Comparison of ENCODE assay signal across 34 cellular contexts in genomic region chr21:45766055-45766454, GRCh38.
DNase-seq lines count a peak whose midpoint lies in the region; ATAC-seq and TF ChIP-seq lines count a peak whose summit lies in the region.
"Had no signal": no experiment of that assay in that cellular context is flagged by ENCODE, and none has a peak within 500 bp of the region (broad histone marks: within the 10 kb centered on the region; RNA-seq: fewer than 3 reads in every experiment).

No MANE protein-coding gene starts in this region.

- TF ChIP-seq EP300 in SK-N-SH (IDR thresholded peaks at IDR 0.05; ENCODE audit: borderline replicate concordance in 1 of 2, low read depth in 1 of 2, low read length in 1 of 2): no peak

- no peaks in the 10 kb centered on the region for H3K9me3 Mint-ChIP-seq in activated naive CD4-positive, alpha-beta T cell treated with anti-CD3 and anti-CD28 coated beads, Interleukin-2, amount 10 ng/mL, durations not matched to agents 7 days and 5 days
- no peaks in the 10 kb centered on the region for H3K9me3 Mint-ChIP-seq in chondrocyte (ENCODE audit: low read depth)
- H3K9me3 Mint-ChIP-seq: central memory CD8-positive, alpha-beta T cell; dendritic cell treated with granulocyte-macrophage colony-stimulating factor and Interleukin-4, amounts not matched to agents 40 ng/mL and 50 ng/mL, for 4 days had no signal

- H3K4me3 ChIP-seq in SK-N-SH (ENCODE audit: low read depth in 2 of 2, low read length in 1 of 2): no peak overlapping the region
- H3K4me3 ChIP-seq: adrenal gland; BLaER1 treated with 17β-estradiol and CSF1 and Interleukin-3, amounts not matched to agents 10 nM and 100 nM; MG63; psoas muscle; transverse colon had no signal

- no peak overlapping the region for H3K4me2 ChIP-seq in SK-N-SH
- H3K4me2 ChIP-seq: BLaER1 treated with 17β-estradiol and CSF1 and Interleukin-3, amounts not matched to agents 10 nM and 100 nM; KMS-11 had no signal

- no peak overlapping the region for H2AFZ ChIP-seq in SK-N-SH (ENCODE audit: low read depth)

- H3K9me3 ChIP-seq in SK-N-SH: no peaks in the 10 kb centered on the region
- H3K9me3 ChIP-seq: adrenal gland; BLaER1 treated with 17β-estradiol and CSF1 and Interleukin-3, amounts not matched to agents 10 nM and 100 nM; Caco-2; MG63; psoas muscle; transverse colon had no signal

- H3K27me3 ChIP-seq in SK-N-SH (ENCODE audit: insufficient read depth): no peaks in the 10 kb centered on the region
- H3K27me3 ChIP-seq: adrenal gland; BLaER1 treated with 17β-estradiol and CSF1 and Interleukin-3, amounts not matched to agents 10 nM and 100 nM; MG63; transverse colon had no signal

- H3K9ac ChIP-seq in SK-N-SH: no peak overlapping the region
- H3K9ac ChIP-seq: BLaER1 treated with 17β-estradiol and CSF1 and Interleukin-3, amounts not matched to agents 10 nM and 100 nM; KMS-11 had no signal

- H3K4me1 Mint-ChIP-seq in activated naive CD4-positive, alpha-beta T cell treated with anti-CD3 and anti-CD28 coated beads, Interleukin-2, amount 10 ng/mL, durations not matched to agents 7 days and 5 days: peaks cover 39% of the 10 kb centered on the region
- H3K4me1 Mint-ChIP-seq in chondrocyte (ENCODE audit: low read depth): peaks cover 31% of the 10 kb centered on the region
- H3K4me1 Mint-ChIP-seq: central memory CD8-positive, alpha-beta T cell had no signal

- no peak overlapping the region for H3K4me3 Mint-ChIP-seq in activated naive CD4-positive, alpha-beta T cell treated with anti-CD3 and anti-CD28 coated beads, Interleukin-2, amount 10 ng/mL, durations not matched to agents 7 days and 5 days
- H3K4me3 Mint-ChIP-seq in chondrocyte (ENCODE audit: unreplicated experiment): no peak overlapping the region
- H3K4me3 Mint-ChIP-seq: central memory CD8-positive, alpha-beta T cell; dendritic cell treated with granulocyte-macrophage colony-stimulating factor and Interleukin-4, amounts not matched to agents 40 ng/mL and 50 ng/mL, for 4 days had no signal

- POLR2A ChIA-PET in SK-N-SH (lab: Yijun Ruan, JAX): interaction anchor here (0.6 kb wide), 1 partner anchor 43 kb away, joined by 3 read pairs; no protein-coding TSS in a partner anchor

- H4K20me1 ChIP-seq in SK-N-SH (ENCODE audit: insufficient read depth): no peaks in the 10 kb centered on the region

- no peaks in the 10 kb centered on the region for H3K27me3 Mint-ChIP-seq in activated naive CD4-positive, alpha-beta T cell treated with anti-CD3 and anti-CD28 coated beads, Interleukin-2, amount 10 ng/mL, durations not matched to agents 7 days and 5 days
- H3K27me3 Mint-ChIP-seq in chondrocyte (ENCODE audit: low read depth): no peaks in the 10 kb centered on the region
- H3K27me3 Mint-ChIP-seq: dendritic cell treated with granulocyte-macrophage colony-stimulating factor and Interleukin-4, amounts not matched to agents 40 ng/mL and 50 ng/mL, for 4 days had no signal

- DNase-seq in SK-N-SH (no peak), chondrocyte (ENCODE audit: low spot score) (peak; percentile 56), OCI-M1 (lab: John Stamatoyannopoulos, UW) (no peak)
- DNase-seq in activated naive CD4-positive, alpha-beta T cell treated with anti-CD3 and anti-CD28 coated beads, Interleukin-2, amount 10 ng/mL, durations not matched to agents 7 days and 5 days: no peak
- no peak for DNase-seq in activated naive CD4-positive, alpha-beta T cell (lab: John Stamatoyannopoulos, UW)
- DNase-seq in activated effector memory CD4-positive, alpha-beta T cell treated with Interleukin-2 at 50 U/mL for 16 hours: no peak
- DNase-seq: activated CD4-positive, CD25-positive, alpha-beta regulatory T cell; adrenal gland; Caco-2; DMS53; erythroblast; left ventricle myocardium superior; mesendoderm; MG63; NCI-H1105 treated with DMSO at 0.1 percent for 48 hours; NCI-H187 treated with DMSO at 0.1 percent for 48 hours; NCI-H2171; NCI-H82; nucleus accumbens; psoas muscle; SHP77 treated with DMSO at 0.1 percent for 48 hours; stimulated activated CD4-positive, alpha-beta T cell treated with anti-CD3 and anti-CD28 coated beads, Interleukin-12 subunit alpha, Interleukin-12 subunit beta, amount 100 ng/mL, for 4 hours; stimulated activated CD4-positive, alpha-beta T cell treated with anti-CD3 and anti-CD28 coated beads, Interleukin-2, amount 100 ng/mL, for 48 hours; SW 1271; transverse colon had no signal

- H3K79me2 ChIP-seq in SK-N-SH (ENCODE audit: insufficient read depth): no peaks in the 10 kb centered on the region

- no peaks in the 10 kb centered on the region for H3K9me2 ChIP-seq in SK-N-SH

- no peaks in the 10 kb centered on the region for H3K36me3 Mint-ChIP-seq in activated naive CD4-positive, alpha-beta T cell treated with anti-CD3 and anti-CD28 coated beads, Interleukin-2, amount 10 ng/mL, durations not matched to agents 7 days and 5 days
- peaks cover 2% of the 10 kb centered on the region for H3K36me3 Mint-ChIP-seq in chondrocyte (ENCODE audit: low read depth)

- CTCF ChIA-PET in SK-N-SH (lab: Yijun Ruan, JAX): interaction anchor here (0.8 to 1.3 kb wide), 3 partner anchors 9 to 210 kb away, joined by 3 to 7 read pairs (median 4); no protein-coding TSS in a partner anchor
- CTCF ChIA-PET in activated naive CD4-positive, alpha-beta T cell treated with anti-CD3 and anti-CD28 coated beads, Interleukin-2, amount 10 ng/mL, durations not matched to agents 7 days and 5 days (lab: Charles Lee): no interaction called here

- no peak for ATAC-seq in SK-N-SH treated with all-trans-retinoic acid at 6 μM for 48 hours
- ATAC-seq in HG02870 (IDR thresholded peaks at IDR 0.05; ENCODE audit: unreplicated experiment): no peak
- ATAC-seq: HCT116, left ventricle myocardium superior, psoas muscle, sciatic nerve had no signal

- H3F3A ChIP-seq in SK-N-SH (replicated peaks; ENCODE audit: insufficient read depth): no peaks in the 10 kb centered on the region

- H3K4me1 ChIP-seq in SK-N-SH (ENCODE audit: control insufficient read depth in 1 of 2, insufficient read depth in 2 of 2, low read depth in 1 of 2, low read length in 1 of 2): peaks cover 22 to 73% of the 10 kb centered on the region in 2 experiments
- H3K4me1 ChIP-seq: adrenal gland, Caco-2, psoas muscle, transverse colon had no signal

- TF ChIP-seq CTCF in SK-N-SH (IDR thresholded peaks at IDR 0.05) (no peak), chondrocyte (IDR thresholded peaks at IDR 0.05) (no peak)

- H3K36me3 ChIP-seq in SK-N-SH (replicated peaks in 1 of 2; ENCODE audit: control insufficient read depth in 1 of 2, insufficient read depth in 2 of 2, low read length in 1 of 2): no peaks in the 10 kb centered on the region
- H3K36me3 ChIP-seq: adrenal gland, MG63, transverse colon had no signal

- no peak for TF ChIP-seq RAD21 in SK-N-SH (IDR thresholded peaks at IDR 0.05; ENCODE audit: low read length)

- H3K27ac Mint-ChIP-seq in activated naive CD4-positive, alpha-beta T cell treated with anti-CD3 and anti-CD28 coated beads, Interleukin-2, amount 10 ng/mL, durations not matched to agents 7 days and 5 days: peak overlapping the region; percentile 53
- no peak overlapping the region for H3K27ac Mint-ChIP-seq in chondrocyte (ENCODE audit: unreplicated experiment)
- H3K27ac Mint-ChIP-seq: dendritic cell treated with granulocyte-macrophage colony-stimulating factor and Interleukin-4, amounts not matched to agents 40 ng/mL and 50 ng/mL, for 4 days had no signal

- peak overlapping the region; percentile 61 to 95; a peak in 3 of 4 replicates for H3K27ac ChIP-seq in SK-N-SH (ENCODE audit: low read depth in 2 of 2, low read length in 1 of 2)
- H3K27ac ChIP-seq: 22Rv1; adrenal gland; BLaER1 treated with 17β-estradiol and CSF1 and Interleukin-3, amounts not matched to agents 10 nM and 100 nM; KMS-11; psoas muscle; transverse colon had no signal

- WGBS in SK-N-SH (ENCODE audit: low lambda C conversion rate): 87% methylated on average over 14 of the region's 14 CpGs

TF ChIP-seq in SK-N-SH, 30 proteins besides CTCF, POLR2A, EP300 and RAD21 (continues in another document):
- TF ChIP-seq, protein P1, sequence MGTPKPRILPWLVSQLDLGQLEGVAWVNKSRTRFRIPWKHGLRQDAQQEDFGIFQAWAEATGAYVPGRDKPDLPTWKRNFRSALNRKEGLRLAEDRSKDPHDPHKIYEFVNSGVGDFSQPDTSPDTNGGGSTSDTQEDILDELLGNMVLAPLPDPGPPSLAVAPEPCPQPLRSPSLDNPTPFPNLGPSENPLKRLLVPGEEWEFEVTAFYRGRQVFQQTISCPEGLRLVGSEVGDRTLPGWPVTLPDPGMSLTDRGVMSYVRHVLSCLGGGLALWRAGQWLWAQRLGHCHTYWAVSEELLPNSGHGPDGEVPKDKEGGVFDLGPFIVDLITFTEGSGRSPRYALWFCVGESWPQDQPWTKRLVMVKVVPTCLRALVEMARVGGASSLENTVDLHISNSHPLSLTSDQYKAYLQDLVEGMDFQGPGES (IDR thresholded peaks at IDR 0.05; ENCODE audit: low read depth, low read length): no peak
- TF ChIP-seq FOXM1 (IDR thresholded peaks at IDR 0.05; ENCODE audit: low read depth): no peak

TF ChIP-seq in SK-N-SH treated with all-trans-retinoic acid at 6 μM for 48 hours, 23 proteins besides CTCF, POLR2A, EP300 and RAD21 (continues in another document):
- TF ChIP-seq ZFP30 (CRISPR knock-in tag; IDR thresholded peaks at IDR 0.05) (no peak), ZC3H10 (CRISPR knock-in tag; IDR thresholded peaks at IDR 0.05) (no peak), PPARA (CRISPR knock-in tag; IDR thresholded peaks at IDR 0.05; ENCODE audit: borderline replicate concordance) (no peak), ZNF565 (CRISPR knock-in tag; conservative IDR thresholded peaks at IDR 0.05; ENCODE audit: low read depth) (no peak)
- TF ChIP-seq, protein P2, sequence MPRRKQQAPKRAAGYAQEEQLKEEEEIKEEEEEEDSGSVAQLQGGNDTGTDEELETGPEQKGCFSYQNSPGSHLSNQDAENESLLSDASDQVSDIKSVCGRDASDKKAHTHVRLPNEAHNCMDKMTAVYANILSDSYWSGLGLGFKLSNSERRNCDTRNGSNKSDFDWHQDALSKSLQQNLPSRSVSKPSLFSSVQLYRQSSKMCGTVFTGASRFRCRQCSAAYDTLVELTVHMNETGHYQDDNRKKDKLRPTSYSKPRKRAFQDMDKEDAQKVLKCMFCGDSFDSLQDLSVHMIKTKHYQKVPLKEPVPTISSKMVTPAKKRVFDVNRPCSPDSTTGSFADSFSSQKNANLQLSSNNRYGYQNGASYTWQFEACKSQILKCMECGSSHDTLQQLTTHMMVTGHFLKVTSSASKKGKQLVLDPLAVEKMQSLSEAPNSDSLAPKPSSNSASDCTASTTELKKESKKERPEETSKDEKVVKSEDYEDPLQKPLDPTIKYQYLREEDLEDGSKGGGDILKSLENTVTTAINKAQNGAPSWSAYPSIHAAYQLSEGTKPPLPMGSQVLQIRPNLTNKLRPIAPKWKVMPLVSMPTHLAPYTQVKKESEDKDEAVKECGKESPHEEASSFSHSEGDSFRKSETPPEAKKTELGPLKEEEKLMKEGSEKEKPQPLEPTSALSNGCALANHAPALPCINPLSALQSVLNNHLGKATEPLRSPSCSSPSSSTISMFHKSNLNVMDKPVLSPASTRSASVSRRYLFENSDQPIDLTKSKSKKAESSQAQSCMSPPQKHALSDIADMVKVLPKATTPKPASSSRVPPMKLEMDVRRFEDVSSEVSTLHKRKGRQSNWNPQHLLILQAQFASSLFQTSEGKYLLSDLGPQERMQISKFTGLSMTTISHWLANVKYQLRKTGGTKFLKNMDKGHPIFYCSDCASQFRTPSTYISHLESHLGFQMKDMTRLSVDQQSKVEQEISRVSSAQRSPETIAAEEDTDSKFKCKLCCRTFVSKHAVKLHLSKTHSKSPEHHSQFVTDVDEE (CRISPR knock-in tag; IDR thresholded peaks at IDR 0.05): no peak
